Comparison of ENCODE assay signal across 12 cellular contexts in the genomic region with DNA sequence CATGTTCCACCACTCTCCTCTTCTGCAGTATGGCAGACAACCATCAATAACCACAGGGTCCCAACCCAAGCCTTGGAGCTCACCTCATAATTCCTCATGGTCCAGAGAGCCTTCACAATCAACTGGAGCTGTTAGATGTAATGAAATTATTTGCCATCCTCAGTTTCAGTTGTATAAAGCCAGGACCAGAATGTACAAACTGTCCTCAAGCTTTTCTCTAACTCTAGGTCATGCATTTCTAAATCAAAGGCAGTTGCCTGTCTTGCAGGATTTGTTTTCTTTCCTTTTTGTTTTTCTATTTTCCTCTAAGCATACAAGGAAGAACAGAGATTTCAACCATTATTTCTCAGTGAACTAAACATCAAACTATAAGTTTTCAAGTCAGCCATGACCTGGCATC.
DNase-seq lines count a peak whose midpoint lies in the region; ATAC-seq and TF ChIP-seq lines count a peak whose summit lies in the region.
"Had no signal": no experiment of that assay in that cellular context is flagged by ENCODE, and none has a peak within 500 bp of the region (broad histone marks: within the 10 kb centered on the region; RNA-seq: fewer than 3 reads in every experiment).

No MANE protein-coding gene starts in this region.

- intact Hi-C loops in thyroid gland (cut with DNase I), result loop anchor here (10.0 kb wide), 1 partner anchor 244 kb away; no protein-coding TSS in a partner anchor

- peaks cover 0 to 4% (median 0%) of the 10 kb centered on the region in 3 donors for H3K9me3 Mint-ChIP-seq in T-cell
- H3K9me3 Mint-ChIP-seq: activated naive CD4-positive, alpha-beta T cell treated with anti-CD3 and anti-CD28 coated beads, Interleukin-2, amount 10 ng/mL, durations not matched to agents 7 days and 5 days had no signal

- no peaks in the 10 kb centered on the region for H3K36me3 ChIP-seq in fibroblast of lung (ENCODE audit: control insufficient read depth, insufficient read depth, low read length)
- H3K36me3 ChIP-seq in neuron (ENCODE audit: insufficient read depth, low read length), result no peaks in the 10 kb centered on the region
- no peaks in the 10 kb centered on the region for H3K36me3 ChIP-seq in thyroid gland

- H3K4me1 ChIP-seq in fibroblast of lung (ENCODE audit: control insufficient read depth, extremely low read depth, insufficient read depth, low read length) (no peaks in the 10 kb centered on the region), neuron (ENCODE audit: insufficient read depth, low read length) (no peaks in the 10 kb centered on the region), thyroid gland (no peaks in the 10 kb centered on the region)

- no peaks in the 10 kb centered on the region for H4K20me1 ChIP-seq in fibroblast of lung (ENCODE audit: control insufficient read depth, extremely low read depth, insufficient read depth, low read length)

- H3K27me3 Mint-ChIP-seq in T-cell, result no peaks in the 10 kb centered on the region

- POLR2A ChIA-PET in T-cell (lab: Charles Lee), result no interaction called here

- CTCF ChIA-PET in T-cell (lab: Charles Lee), result interaction anchor here (0.6 to 2.4 kb wide), 5 partner anchors 145 to 283 kb away, joined by 3 to 7 read pairs (median 4); no protein-coding TSS in a partner anchor

- no peak overlapping the region for H3K4me2 ChIP-seq in fibroblast of lung (ENCODE audit: extremely low read depth, insufficient read depth, low read length)

- no peak for ATAC-seq in T-cell (replicated peaks in 1 of 4)
- no peak for ATAC-seq in GM19455 (IDR thresholded peaks at IDR 0.05; ENCODE audit: unreplicated experiment)
- no peak for ATAC-seq in GM18867 (IDR thresholded peaks at IDR 0.05; ENCODE audit: unreplicated experiment)

- TF ChIP-seq POLR2A in thyroid gland (IDR thresholded peaks at IDR 0.05), result no peak

- H3K4me3 Mint-ChIP-seq in T-cell, result no peak overlapping the region
- H3K4me3 Mint-ChIP-seq: activated naive CD4-positive, alpha-beta T cell treated with anti-CD3 and anti-CD28 coated beads, Interleukin-2, amount 10 ng/mL, durations not matched to agents 7 days and 5 days; stimulated activated naive CD8-positive, alpha-beta T cell treated with anti-CD3 and anti-CD28 coated beads, Interleukin-15, Interleukin-2, amounts not matched to agents 100 ng/mL and 50 ng/mL, for 24 hours had no signal

- H3K27ac ChIP-seq in fibroblast of lung (ENCODE audit: insufficient read depth, low read length) (no peak overlapping the region), thyroid gland (peak overlapping the region in 2 of 3 donors; percentile 36 to 47)

- H3K27me3 ChIP-seq in fibroblast of lung (ENCODE audit: control insufficient read depth, insufficient read depth, low read length) (no peaks in the 10 kb centered on the region), neuron (ENCODE audit: insufficient read depth, low read length) (no peaks in the 10 kb centered on the region), thyroid gland (no peaks in the 10 kb centered on the region)

- peaks cover 23 to 27% (median 25%) of the 10 kb centered on the region in 3 donors for H3K4me1 Mint-ChIP-seq in T-cell

- DNase-seq in T-cell, result no peak
- no peak for DNase-seq in fibroblast of lung (ENCODE audit: low read depth in 2 of 2)
- DNase-seq in thyroid gland, result no peak
- DNase-seq in activated CD8-positive, alpha-beta memory T cell treated with anti-CD3 and anti-CD28 coated beads, Interleukin-2, amount 50 U/mL, for 4 hours, result no peak
- DNase-seq in activated CD4-positive, alpha-beta T cell treated with anti-CD3 and anti-CD28 coated beads for 4 hours, result no peak
- DNase-seq: NCI-H1417 treated with DMSO at 0.1 percent for 48 hours had no signal

- TF ChIP-seq CTCF in fibroblast of lung (conservative IDR thresholded peaks at IDR 0.05 in 1 of 2, IDR thresholded peaks at IDR 0.05 in 1 of 2; ENCODE audit: low read depth in 1 of 2, low read length in 2 of 2), result no peak
- no peak for TF ChIP-seq CTCF in thyroid gland (IDR thresholded peaks at IDR 0.05)

- H3K36me3 Mint-ChIP-seq in T-cell, result no peaks in the 10 kb centered on the region
- H3K36me3 Mint-ChIP-seq: activated naive CD4-positive, alpha-beta T cell treated with anti-CD3 and anti-CD28 coated beads, Interleukin-2, amount 10 ng/mL, durations not matched to agents 7 days and 5 days had no signal

- H3K9me3 ChIP-seq in fibroblast of lung (ENCODE audit: control insufficient read depth, insufficient read depth, low read depth, low read length) (no peaks in the 10 kb centered on the region), neuron (ENCODE audit: low read length) (no peaks in the 10 kb centered on the region), thyroid gland (no peaks in the 10 kb centered on the region)

- H3K79me2 ChIP-seq in fibroblast of lung (ENCODE audit: control insufficient read depth, insufficient read depth, low read length), result no peaks in the 10 kb centered on the region

- peak overlapping the region; percentile 85 to 88 for H3K27ac Mint-ChIP-seq in T-cell
- H3K27ac Mint-ChIP-seq: stimulated activated naive CD8-positive, alpha-beta T cell treated with anti-CD3 and anti-CD28 coated beads, Interleukin-15, Interleukin-2, amounts not matched to agents 100 ng/mL and 50 ng/mL, for 24 hours had no signal

- no peak overlapping the region for H3K9ac ChIP-seq in fibroblast of lung (ENCODE audit: insufficient read depth, low read length)

- H2AFZ ChIP-seq in fibroblast of lung (ENCODE audit: low read length), result peak overlapping the region; percentile 42
- H2AFZ ChIP-seq in neuron (ENCODE audit: low read depth, low read length), result peak overlapping the region; percentile 24

- H3K4me3 ChIP-seq in fibroblast of lung (replicated peaks in 1 of 4; ENCODE audit: control extremely low read depth in 1 of 4, insufficient read depth in 1 of 4, low read depth in 3 of 4, low read length in 4 of 4), result no peak overlapping the region
- H3K4me3 ChIP-seq in neuron (ENCODE audit: low read length), result no peak overlapping the region
- no peak overlapping the region for H3K4me3 ChIP-seq in thyroid gland (replicated peaks in 1 of 3)
- H3K4me3 ChIP-seq: K562 had no signal
